ENCODE assay signal across 8 cellular contexts in genomic region chr2:46555011-46555410, GRCh38. TPM values are rescaled to one million over a fixed set of nuclear protein-coding genes. Genes with fewer than 3 reads are reported as not detected.
DNase-seq lines count a peak whose midpoint lies in the region; ATAC-seq and TF ChIP-seq lines count a peak whose summit lies in the region.

No MANE protein-coding gene starts in this region.

- no peaks in the 10 kb centered on the region for H3K27me3 Mint-ChIP-seq in CD4-positive, alpha-beta T cell
- H3K27me3 Mint-ChIP-seq in brain: no peaks in the 10 kb centered on the region
- H3K27me3 Mint-ChIP-seq in nephron progenitor cell (ENCODE audit: low read depth, poor library complexity): no peaks in the 10 kb centered on the region

- H3K9me3 ChIP-seq in CD4-positive, alpha-beta T cell (ENCODE audit: control insufficient read depth, low read length): no peaks in the 10 kb centered on the region

- no peak overlapping the region for H3K27ac ChIP-seq in CD4-positive, alpha-beta T cell (ENCODE audit: low read depth, low read length)

- CTCF ChIA-PET in CD4-positive, alpha-beta T cell (lab: Charles Lee): interaction anchor here (0.7 kb wide), 1 partner anchor 63 kb away, joined by 3 read pairs; no protein-coding TSS in a partner anchor

- POLR2A ChIA-PET in CD4-positive, alpha-beta T cell (lab: Charles Lee): no interaction called here

- intact Hi-C loops in CD4-positive, alpha-beta T cell (cut with DNase I, micrococcal nuclease): no loop called here

- H3K4me1 Mint-ChIP-seq in CD4-positive, alpha-beta T cell (ENCODE audit: low read depth): peaks cover 23% of the 10 kb centered on the region
- H3K4me1 Mint-ChIP-seq in brain (peaks cover 77% of the 10 kb centered on the region), nephron progenitor cell (peaks cover 53% of the 10 kb centered on the region)

- peaks cover 42% of the 10 kb centered on the region for H3K36me3 Mint-ChIP-seq in CD4-positive, alpha-beta T cell (ENCODE audit: low read depth)
- H3K36me3 Mint-ChIP-seq in brain: peaks cover 74% of the 10 kb centered on the region
- peaks cover 46% of the 10 kb centered on the region for H3K36me3 Mint-ChIP-seq in nephron progenitor cell (ENCODE audit: low read depth)

- H3K27me3 ChIP-seq in CD4-positive, alpha-beta T cell (ENCODE audit: control insufficient read depth, insufficient read depth, low read length): no peaks in the 10 kb centered on the region

- no peak overlapping the region for H3K27ac Mint-ChIP-seq in CD4-positive, alpha-beta T cell
- H3K27ac Mint-ChIP-seq in brain (peak overlapping the region in 4 of 5 experiments; percentile 65 to 95 (median 84)), nephron progenitor cell (peak overlapping the region; percentile 63)

- H3K9me3 Mint-ChIP-seq in CD4-positive, alpha-beta T cell: peaks cover 6% of the 10 kb centered on the region
- peaks cover 6 to 28% (median 21%) of the 10 kb centered on the region in 5 experiments for H3K9me3 Mint-ChIP-seq in brain
- H3K9me3 Mint-ChIP-seq in nephron progenitor cell: peaks cover 31% of the 10 kb centered on the region

- DNase-seq in CD4-positive, alpha-beta T cell: peak in 5 of 10 experiments; percentile 10 to 41 (median 21)
- DNase-seq in NAMALWA (ENCODE audit: low spot score): peak; percentile 65
- DNase-seq in nephron progenitor cell: no peak
- DNase-seq in islet precursor cell: no peak
- no peak for DNase-seq in NCI-H2196 (lab: John Stamatoyannopoulos, UW; ENCODE audit: unreplicated experiment)

- H3K4me3 Mint-ChIP-seq in CD4-positive, alpha-beta T cell: no peak overlapping the region
- H3K4me3 Mint-ChIP-seq in brain: peak overlapping the region in 2 of 5 experiments; percentile 14 to 45
- no peak overlapping the region for H3K4me3 Mint-ChIP-seq in nephron progenitor cell

- no peak for ATAC-seq in CD4-positive, alpha-beta T cell (ENCODE audit: poor library complexity)
- no peak for ATAC-seq in GM18520 (IDR thresholded peaks at IDR 0.05; ENCODE audit: unreplicated experiment)
- ATAC-seq in HG02763 (IDR thresholded peaks at IDR 0.05; ENCODE audit: unreplicated experiment): no peak

- peak; percentile 58 for TF ChIP-seq CTCF in CD4-positive, alpha-beta T cell (IDR thresholded peaks at IDR 0.05)
- peak in 1 of 2 experiments; percentile 53 for TF ChIP-seq CTCF in brain (conservative IDR thresholded peaks at IDR 0.05)
- peak; percentile 31 for TF ChIP-seq CTCF in nephron progenitor cell (IDR thresholded peaks at IDR 0.05)

RNA-seq across cellular contexts. Expression of gene ATP6V1E2, which starts 12.6 kb away (rescaled TPM):
- total RNA-seq in CD4-positive, alpha-beta T cell: 1 to 10 TPM; 6.0 to 7.1 TPM
- 8.1 TPM for polyA plus RNA-seq in brain (ENCODE audit: insufficient read depth, low read depth, low replicate concordance)

RNA-seq across cellular contexts. Expression of gene RHOQ, which starts 12.7 kb away (rescaled TPM):
- 10 to 100 TPM; 15.1 to 16.5 TPM for total RNA-seq in CD4-positive, alpha-beta T cell
- 17.0 TPM for polyA plus RNA-seq in brain (ENCODE audit: insufficient read depth, low read depth, low replicate concordance)
